ENCODE assay signal across 8 cellular contexts in the genomic region with DNA sequence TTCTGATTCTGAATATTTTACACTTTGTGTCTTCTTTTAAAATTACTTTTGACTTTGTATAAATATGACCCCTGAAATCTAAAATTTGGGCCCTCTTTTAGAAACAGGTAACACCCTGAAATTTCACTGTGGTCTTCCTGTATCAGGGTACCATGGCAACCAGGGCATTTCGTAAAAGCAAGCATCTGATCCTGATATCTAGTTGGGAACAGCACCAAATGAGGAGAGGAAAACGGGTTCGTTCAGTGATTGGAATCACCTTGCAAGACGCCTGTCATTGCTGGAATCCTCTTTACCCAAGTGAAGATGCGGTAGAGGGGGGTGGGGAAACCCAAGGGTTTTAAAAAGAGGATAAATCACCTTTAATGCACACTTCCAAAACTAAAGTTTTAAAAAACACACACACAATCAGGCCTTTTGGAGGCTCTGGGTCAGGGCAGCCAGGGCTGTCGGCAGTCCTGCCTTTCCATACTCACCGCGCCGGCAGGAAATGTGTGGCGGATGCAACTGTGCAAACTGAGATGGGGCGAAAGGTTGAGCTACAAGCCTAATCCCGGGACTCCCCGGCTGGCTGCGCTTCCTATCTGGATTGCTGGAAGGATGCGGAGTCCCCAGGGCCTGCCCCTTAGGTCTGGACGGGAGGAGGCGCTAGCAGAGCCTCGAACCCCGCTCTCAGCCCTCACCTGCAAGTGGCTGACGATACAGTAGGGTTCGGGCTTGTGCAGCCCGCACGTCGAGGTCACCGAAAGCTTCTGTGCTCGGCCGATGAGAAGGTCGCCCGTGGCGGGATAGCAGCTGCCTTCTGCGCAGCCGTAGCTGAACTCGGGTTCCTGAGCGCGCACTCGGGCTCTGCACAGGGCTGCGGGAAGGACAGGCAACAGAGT. TPM values are rescaled to one million over a fixed set of nuclear protein-coding genes. Genes with fewer than 3 reads are reported as not detected.
DNase-seq lines count a peak whose midpoint lies in the region; ATAC-seq, FAIRE-seq and TF ChIP-seq lines count a peak whose summit lies in the region.

No MANE protein-coding gene starts in this region.

- WGBS in HUES64 = 15% methylated on average over 37 of the region's 37 CpGs
- 14 to 22% (median 15%) methylated on average over 26 to 37 of the region's 37 CpGs for WGBS in stomach, 5 donors

- H3K79me2 ChIP-seq in ACC112 (ENCODE audit: control insufficient read depth, insufficient read depth, low read length, unreplicated experiment) = peaks cover 50% of the 10 kb centered on the region

- H3K9ac ChIP-seq in HUES64 (ENCODE audit: low read depth, low read length) = peak overlapping the region; percentile 80; the same call in 1 of the 2 replicates

- TF ChIP-seq POLR2A in stomach (IDR thresholded peaks at IDR 0.05) = no peak

- peak overlapping the region; percentile 95 for H3K27ac ChIP-seq in ACC112 (ENCODE audit: low read depth, low read length)
- no peak overlapping the region for H3K27ac ChIP-seq in HUES64 (ENCODE audit: low read depth, low read length)
- H3K27ac ChIP-seq in stomach = peak overlapping the region; percentile 77 to 89 (median 86)

- no peaks in the 10 kb centered on the region for H3K27me3 ChIP-seq in ACC112 (ENCODE audit: insufficient read depth, low read length)
- H3K27me3 ChIP-seq in HUES64 (ENCODE audit: insufficient read depth, low read length) = peaks cover 54% of the 10 kb centered on the region
- H3K27me3 ChIP-seq in bronchial epithelial cell (ENCODE audit: control insufficient read depth, insufficient read depth, low read length) = no peaks in the 10 kb centered on the region
- H3K27me3 ChIP-seq in stomach = peaks cover 0 to 39% (median 11%) of the 10 kb centered on the region in 3 donors

- H2AFZ ChIP-seq in ACC112 (ENCODE audit: low read length, unreplicated experiment) = no peak overlapping the region

- TF ChIP-seq EP300 in stomach (IDR thresholded peaks at IDR 0.05) = no peak

- intact Hi-C loops in stomach (cut with DNase I; ENCODE audit: low total_unique reads) = no loop called here

- FAIRE-seq in bronchial epithelial cell (lab: Jason Lieb, UNC) = no peak

- DNase-seq in bronchial epithelial cell (ENCODE audit: low read depth) = peak; percentile 55
- DNase-seq in kidney glomerular epithelial cell (lab: John Stamatoyannopoulos, UW) = peak; percentile 24
- DNase-seq in stomach = peak; percentile 29
- no peak for DNase-seq in KBM-7
- DNase-seq in NCI-H2029 treated with DMSO at 0.1 percent for 48 hours (lab: John Stamatoyannopoulos, UW) = no peak

- H3K4me1 ChIP-seq in ACC112 (ENCODE audit: control insufficient read depth, insufficient read depth, low read length, unreplicated experiment) (peaks cover 44% of the 10 kb centered on the region), HUES64 (ENCODE audit: insufficient read depth, low read length) (peaks cover 41% of the 10 kb centered on the region; the same call in 1 of the 2 replicates), stomach (peaks cover 20 to 71% (median 49%) of the 10 kb centered on the region in 4 donors)

- in situ Hi-C loops in KBM-7 (cut with MboI; ENCODE audit: low pct_unique_long_range_greater_than_20kb, low sequenced_read_pairs) = no loop called here

- H3K9me3 ChIP-seq in HUES64 (ENCODE audit: insufficient read depth, low read depth, low read length) (no peaks in the 10 kb centered on the region), stomach (no peaks in the 10 kb centered on the region)

- peaks cover 10% of the 10 kb centered on the region for H3K36me3 ChIP-seq in ACC112 (ENCODE audit: insufficient read depth, low read length)
- peaks cover 40% of the 10 kb centered on the region for H3K36me3 ChIP-seq in HUES64 (ENCODE audit: insufficient read depth, low read length)
- no peaks in the 10 kb centered on the region for H3K36me3 ChIP-seq in bronchial epithelial cell (ENCODE audit: control insufficient read depth, insufficient read depth, low read length)
- H3K36me3 ChIP-seq in stomach = peaks cover 0 to 14% (median 8%) of the 10 kb centered on the region in 4 donors

- H3K4me3 ChIP-seq in ACC112 (ENCODE audit: low read depth, low read length) (peak overlapping the region; percentile 76), HUES64 (ENCODE audit: low read length) (peak overlapping the region; percentile 76), bronchial epithelial cell (ENCODE audit: low read depth, low read length) (peak overlapping the region; percentile 54), stomach (peak overlapping the region; percentile 62 to 87 (median 75))

- TF ChIP-seq CTCF in bronchial epithelial cell (IDR thresholded peaks at IDR 0.05; ENCODE audit: insufficient read depth, low read length, severe bottlenecking) = peak; percentile 33
- no peak for TF ChIP-seq CTCF in stomach (IDR thresholded peaks at IDR 0.05)

- no peak for ATAC-seq in HG02571 (IDR thresholded peaks at IDR 0.05; ENCODE audit: unreplicated experiment)

RNA-seq across cellular contexts. Expression of a gene that starts 1.8 kb away (rescaled TPM):
- polyA plus RNA-seq in HUES64 (2013, experiment 1 of 2) = 56.2 TPM
- 61.1 TPM for polyA plus RNA-seq in HUES64 (2013, experiment 2 of 2)
- total RNA-seq in bronchial epithelial cell (70.0 and 75.8 TPM in 2 replicates), stomach (100 to 1,000 TPM in 4 of 5 donors, 10 to 100 TPM in 1; 85.7 to 399 (median 165) TPM)
- 10 to 100 TPM; 50.0 to 76.5 (median 68.7) TPM for polyA plus RNA-seq in stomach

Comparison
In these comparisons a context has a peak if more than half of its experiments do, and no peak if none do; other contexts are left out.
1. DNase-seq: peak in bronchial epithelial cell (single experiment), kidney glomerular epithelial cell (single experiment) and stomach (single experiment); none in KBM-7 (single experiment) and NCI-H2029 treated with DMSO at 0.1 percent for 48 hours (single experiment).
2. Peak in every context shown above with its lines, with median percentiles within 50 percentile points of each other: H3K4me3 ChIP-seq.